ENCODE assay signal across 16 cellular contexts in genomic region chr18:79733135-79733609, GRCh38. TPM values are rescaled to one million over a fixed set of nuclear protein-coding genes. Genes with fewer than 3 reads are reported as not detected.
DNase-seq lines count a peak whose midpoint lies in the region; ATAC-seq, FAIRE-seq and TF ChIP-seq lines count a peak whose summit lies in the region.
"Had no signal": no experiment of that assay in that cellular context is flagged by ENCODE, and none has a peak within 500 bp of the region (broad histone marks: within the 10 kb centered on the region; RNA-seq: fewer than 3 reads in every experiment).

No MANE protein-coding gene starts in this region.

- ATAC-seq in IMR-90 (ENCODE audit: low read depth): no peak
- ATAC-seq in GM12878: no peak
- ATAC-seq in GM18873 (IDR thresholded peaks at IDR 0.05; ENCODE audit: low FRiP score, unreplicated experiment): no peak
- no peak for ATAC-seq in HG02970 (IDR thresholded peaks at IDR 0.05; ENCODE audit: low FRiP score, unreplicated experiment)
- ATAC-seq: A549 had no signal

- no peak for TF ChIP-seq EP300 in GM12878 (IDR thresholded peaks at IDR 0.05; ENCODE audit: borderline replicate concordance in 1 of 2, control insufficient read depth in 1 of 2, low read depth in 2 of 2, low read length in 2 of 2)

- no peak overlapping the region for H2AK5ac ChIP-seq in IMR-90 (ENCODE audit: low read depth, low read length)

- H4K91ac ChIP-seq in IMR-90 (ENCODE audit: insufficient read depth, low read depth, low read length): no peak overlapping the region

- WGBS in IMR-90 (ENCODE audit: extremely low coverage in 2 of 2, insufficient read length in 1 of 2), 2 experiments: 88% methylated on average over 22 of the region's 33 CpGs; no CpG with 5 or more reads in 1 of the 2 experiments
- 97% methylated on average over 31 of the region's 33 CpGs for WGBS in GM12878 (ENCODE audit: insufficient coverage, insufficient replicate concordance, low lambda C conversion rate, missing lambda C conversion rate)
- 98% methylated on average over 33 of the region's 33 CpGs for WGBS in liver

- no peak for TF ChIP-seq CTCF in IMR-90 (conservative IDR thresholded peaks at IDR 0.05; ENCODE audit: low read depth, low read length)
- TF ChIP-seq CTCF in GM12878 (IDR thresholded peaks at IDR 0.05 in 2 of 3, conservative IDR thresholded peaks at IDR 0.05 in 1 of 3; ENCODE audit: control insufficient read depth in 2 of 3, extremely low read depth in 1 of 3, insufficient read depth in 1 of 3, low read depth in 3 of 3, low read length in 3 of 3): no peak
- no peak for TF ChIP-seq CTCF in liver (IDR thresholded peaks at IDR 0.05; ENCODE audit: low read depth, low read length, missing input control)

- H3K79me1 ChIP-seq in IMR-90 (ENCODE audit: low read depth in 1 of 2, low read length in 2 of 2): peaks cover 25 to 29% of the 10 kb centered on the region in 2 experiments

- no peaks in the 10 kb centered on the region for H3K79me2 ChIP-seq in GM12878 (ENCODE audit: control insufficient read depth, insufficient read depth, low read length)

- H3K14ac ChIP-seq in IMR-90 (replicated peaks; ENCODE audit: low read depth, low read length): no peak overlapping the region

- in situ Hi-C loops in IMR-90 (cut with MboI; ENCODE audit: low sequenced_read_pairs) (no loop called here), GM12878 (cut with MboI) (no loop called here)

- H3K9me3 ChIP-seq in IMR-90 (ENCODE audit: control insufficient read depth, insufficient read depth, low read length) (peaks cover 41% of the 10 kb centered on the region), GM12878 (replicated peaks; ENCODE audit: control insufficient read depth, insufficient read depth, low read length) (peaks cover 25% of the 10 kb centered on the region), liver (ENCODE audit: control insufficient read depth in 4 of 4, low read length in 3 of 4) (peaks cover 31 to 80% (median 48%) of the 10 kb centered on the region in 4 donors)
- H3K9me3 ChIP-seq: BE2C had no signal

- dilution Hi-C loops in IMR-90 (cut with HindIII; ENCODE audit: low sequenced_read_pairs, unreplicated experiment): no loop called here

- no peak overlapping the region for H3K56ac ChIP-seq in IMR-90 (ENCODE audit: extremely low read depth, insufficient read depth, low read length)

- TF ChIP-seq RAD21 in IMR-90 (IDR thresholded peaks at IDR 0.05; ENCODE audit: low read length): no peak
- no peak for TF ChIP-seq RAD21 in GM12878 (IDR thresholded peaks at IDR 0.05; ENCODE audit: insufficient read depth, low read depth, low read length)
- TF ChIP-seq RAD21 in liver (IDR thresholded peaks at IDR 0.05): no peak

- H3K27me3 ChIP-seq in IMR-90 (ENCODE audit: control insufficient read depth, insufficient read depth, low read length) (no peaks in the 10 kb centered on the region), GM12878 (replicated peaks in 1 of 2; ENCODE audit: control insufficient read depth in 2 of 2, insufficient read depth in 2 of 2, low read length in 1 of 2) (no peaks in the 10 kb centered on the region), liver (ENCODE audit: control insufficient read depth in 4 of 4, insufficient read depth in 4 of 4, low read length in 3 of 4) (no peaks in the 10 kb centered on the region)
- H3K27me3 ChIP-seq: BE2C had no signal

- H3K9ac ChIP-seq in IMR-90 (ENCODE audit: low read depth, low read length): no peak overlapping the region
- no peak overlapping the region for H3K9ac ChIP-seq in GM12878 (ENCODE audit: control insufficient read depth, insufficient read depth, low read length)
- H3K9ac ChIP-seq in liver (ENCODE audit: low read depth in 1 of 2, low read length in 2 of 2): no peak overlapping the region
- H3K9ac ChIP-seq: GM23248 had no signal

- H4K5ac ChIP-seq in IMR-90 (ENCODE audit: low read depth, low read length): no peak overlapping the region

- H3K23ac ChIP-seq in IMR-90 (ENCODE audit: low read depth, low read length): no peak overlapping the region

- RAD21 ChIA-PET in GM12878 (lab: Charles Lee; ENCODE audit: unreplicated experiment): no interaction called here

- H3K4me3 ChIP-seq in IMR-90 (ENCODE audit: insufficient read depth, low read depth, low read length) (no peak overlapping the region), GM12878 (no peak overlapping the region), liver (ENCODE audit: low read depth in 1 of 3, low read length in 3 of 3) (peak overlapping the region in 2 of 3 donors; percentile 44 to 59)
- H3K4me3 ChIP-seq: A549, GM23248 had no signal

- TF ChIP-seq POLR2A in IMR-90 (IDR thresholded peaks at IDR 0.05; ENCODE audit: low read depth, low read length) (no peak), GM12878 (IDR thresholded peaks at IDR 0.05; ENCODE audit: low read depth, low read length) (no peak; the same call in 1 of the 2 replicates)

- CTCF ChIA-PET in IMR-90 (lab: Yijun Ruan, JAX) (no interaction called here), GM12878 (lab: Yijun Ruan, JAX) (no interaction called here)

- no peak overlapping the region for H4K8ac ChIP-seq in IMR-90 (ENCODE audit: low read depth in 2 of 2, low read length in 2 of 2)

- peak overlapping the region; percentile 67 for H2AFZ ChIP-seq in IMR-90 (replicated peaks; ENCODE audit: low read length, poor library complexity)
- H2AFZ ChIP-seq in GM12878 (ENCODE audit: control insufficient read depth, low read depth, low read length): no peak overlapping the region
- H2AFZ ChIP-seq: GM23248 had no signal

- no peak overlapping the region for H3K27ac ChIP-seq in IMR-90 (ENCODE audit: insufficient read depth, low read length)
- H3K27ac ChIP-seq in GM12878 (ENCODE audit: control insufficient read depth, insufficient read depth): no peak overlapping the region
- no peak overlapping the region for H3K27ac ChIP-seq in liver (ENCODE audit: low read depth in 1 of 2, low read length in 2 of 2)
- H3K27ac ChIP-seq: A549, C4-2B, GM23248 had no signal

- SMC1A ChIA-PET in GM12878 (lab: Charles Lee; ENCODE audit: uncharacterized antibody, unreplicated experiment): no interaction called here

- no peak overlapping the region for H2BK120ac ChIP-seq in IMR-90 (ENCODE audit: low read depth, low read length)

- no peaks in the 10 kb centered on the region for H4K20me1 ChIP-seq in IMR-90 (ENCODE audit: insufficient read depth, low read length)
- H4K20me1 ChIP-seq in GM12878 (ENCODE audit: control insufficient read depth, insufficient read depth): no peaks in the 10 kb centered on the region

- H2BK20ac ChIP-seq in IMR-90 (ENCODE audit: low read depth, low read length): no peak overlapping the region

- H3K36me3 ChIP-seq in IMR-90 (ENCODE audit: control insufficient read depth, insufficient read depth, low read length) (peaks cover 75% of the 10 kb centered on the region), GM12878 (ENCODE audit: control insufficient read depth in 2 of 2, insufficient read depth in 2 of 2, low read length in 1 of 2) (peaks cover 32 to 33% of the 10 kb centered on the region in 2 experiments; a peak in 3 of 4 replicates), liver (ENCODE audit: control insufficient read depth in 4 of 4, insufficient read depth in 3 of 4, low read depth in 1 of 4, low read length in 3 of 4) (peaks cover 23 to 91% (median 67%) of the 10 kb centered on the region in 4 donors)

- intact Hi-C loops in IMR-90 (cut with micrococcal nuclease) (no loop called here), GM12878 (cut with micrococcal nuclease; ENCODE audit: unreplicated experiment) (no loop called here)

- H3K9me1 ChIP-seq in IMR-90 (ENCODE audit: insufficient read depth, low read length): no peaks in the 10 kb centered on the region

- DNase-seq in IMR-90 (no peak), GM12878 (ENCODE audit: low read depth, low spot score) (no peak), urothelium cell line (ENCODE audit: low spot score) (no peak)
- DNase-seq in activated CD4-positive, alpha-beta T cell treated with anti-CD3 and anti-CD28 coated beads, Interleukin-2, amount 50 U/mL, for 48 hours: no peak
- DNase-seq: BE2C; CD4-positive, alpha-beta memory T cell; DMS79; EL; GM23248 had no signal

- POLR2A ChIA-PET in IMR-90 (lab: Charles Lee; ENCODE audit: unreplicated experiment) (no interaction called here), GM12878 (lab: Charles Lee) (no interaction called here)

- H3K18ac ChIP-seq in IMR-90 (ENCODE audit: low read depth, low read length): no peak overlapping the region

- H2BK15ac ChIP-seq in IMR-90 (ENCODE audit: low read depth, low read length): no peak overlapping the region

- FAIRE-seq in GM12878 (lab: Jason Lieb, UNC): no peak
- FAIRE-seq in urothelium cell line (lab: Jason Lieb, UNC): peak; percentile 27
- FAIRE-seq: A549, G401.6, H54 had no signal

- no peak overlapping the region for H2BK5ac ChIP-seq in IMR-90 (ENCODE audit: low read depth, low read length, poor library complexity, severe bottlenecking)

- BruUV-seq in IMR-90 (replicated peaks; lab: Mats Ljungman, UMichigan): no TSS peak
- BruUV-seq in GM12878 (replicated peaks; lab: Mats Ljungman, UMichigan): no TSS peak

- H3K4me1 ChIP-seq in IMR-90 (ENCODE audit: control insufficient read depth, insufficient read depth, low read length) (no peaks in the 10 kb centered on the region), GM12878 (ENCODE audit: control insufficient read depth, insufficient read depth, low read length) (no peaks in the 10 kb centered on the region), liver (ENCODE audit: control insufficient read depth in 4 of 4, insufficient read depth in 4 of 4, low read length in 3 of 4) (no peaks in the 10 kb centered on the region)
- H3K4me1 ChIP-seq: A549, BE2C had no signal

- H2AK9ac ChIP-seq in IMR-90 (replicated peaks; ENCODE audit: low read depth, low read length, poor library complexity): no peak overlapping the region

- no peak overlapping the region for H3K4ac ChIP-seq in IMR-90 (ENCODE audit: low read depth, low read length)

- H3K4me2 ChIP-seq in IMR-90 (ENCODE audit: low read depth, low read length): no peak overlapping the region
- H3K4me2 ChIP-seq in GM12878 (ENCODE audit: control insufficient read depth, insufficient read depth): no peak overlapping the region
- H3K4me2 ChIP-seq: A549 had no signal

RNA-seq across cellular contexts. Expression of gene CTDP1, which starts 53.6 kb away (rescaled TPM):
- 17.5 and 17.6 TPM in 2 replicates for total RNA-seq in IMR-90 (2012; rRNA removed)
- 13.4 and 14.5 TPM in 2 replicates for polyA plus RNA-seq in IMR-90 (2012; rRNA removed)
- polyA plus RNA-seq in IMR-90 (2012; cell fraction: cytosol; rRNA removed): 10.6 and 13.3 TPM in 2 replicates
- 23.9 and 32.2 TPM in 2 replicates for polyA plus RNA-seq in IMR-90 (2012; cell fraction: nucleus; rRNA removed; ENCODE audit: low replicate concordance)
- total RNA-seq in GM12878 (2013; cell fraction: nucleolus; rRNA removed): 25.6 and 26.8 TPM in 2 replicates
- total RNA-seq in GM12878 (2014; rRNA removed): 22.1 and 23.8 TPM in 2 replicates
- total RNA-seq in GM12878 (2014; rRNA removed; fragmentation: Illumina TruSeq; extraction: Trizol): 7.3 and 8.0 TPM in 2 replicates
- total RNA-seq in GM12878 (2021): 30.4 and 31.3 TPM in 2 replicates
- 5.9 TPM for polyA plus RNA-seq in GM12878 (2011; ENCODE audit: low read depth)
- polyA plus RNA-seq in GM12878 (2011; rRNA removed): 4.9 and 9.5 TPM in 2 replicates
- 9.0 and 10.2 TPM in 2 replicates for polyA plus RNA-seq in GM12878 (2011; cell fraction: cytosol; rRNA removed)
- polyA plus RNA-seq in GM12878 (2011; cell fraction: nucleus; rRNA removed): 37.1 and 48.0 TPM in 2 replicates
- 12.2 and 14.2 TPM in 2 replicates for polyA plus RNA-seq in GM12878 (2012)
- polyA plus RNA-seq in GM12878 (2014; fragmentation: Illumina TruSeq; extraction: Trizol): 1.9 and 6.0 TPM in 2 replicates
- polyA plus RNA-seq in GM12878 (2014; fragmentation: Nextera tagmentation; extraction: Ambion mirVana): 1 to 10 TPM in 1 of 2 experiments, under 1 TPM in 1; 0.32 to 1.6 TPM
- 16.7 and 19.3 TPM in 2 replicates for polyA plus RNA-seq in GM12878 (2014; rRNA removed)
- polyA plus RNA-seq in GM12878 (2016; fragmentation: Nextera tagmentation; extraction: Ambion mirVana): 10 to 100 TPM in 1 of 2 experiments, 1 to 10 TPM in 1; 4.2 to 13.9 TPM
- polyA minus RNA-seq in GM12878 (2011; rRNA and poly(A)+ RNA removed): 13.9 and 14.8 TPM in 2 replicates
- 5.6 and 10.0 TPM in 2 replicates for polyA minus RNA-seq in GM12878 (2011; cell fraction: cytosol; rRNA and poly(A)+ RNA removed)
- polyA minus RNA-seq in GM12878 (2011; cell fraction: nucleus; rRNA and poly(A)+ RNA removed): 17.0 and 31.8 TPM in 2 replicates
- total RNA-seq in liver: 10 to 100 TPM; 13.5 to 13.9 TPM
- polyA plus RNA-seq in liver: 1 to 10 TPM; 2.7 to 7.6 TPM

Comparison
In these comparisons a context has a peak if more than half of its experiments do, and no peak if none do; other contexts are left out.
1. H3K4me3 ChIP-seq: peak in liver (2 of 3); none in IMR-90 (single experiment) and GM12878 (single experiment).